Comparison of ENCODE assay signal across 13 cellular contexts in the genomic region with DNA sequence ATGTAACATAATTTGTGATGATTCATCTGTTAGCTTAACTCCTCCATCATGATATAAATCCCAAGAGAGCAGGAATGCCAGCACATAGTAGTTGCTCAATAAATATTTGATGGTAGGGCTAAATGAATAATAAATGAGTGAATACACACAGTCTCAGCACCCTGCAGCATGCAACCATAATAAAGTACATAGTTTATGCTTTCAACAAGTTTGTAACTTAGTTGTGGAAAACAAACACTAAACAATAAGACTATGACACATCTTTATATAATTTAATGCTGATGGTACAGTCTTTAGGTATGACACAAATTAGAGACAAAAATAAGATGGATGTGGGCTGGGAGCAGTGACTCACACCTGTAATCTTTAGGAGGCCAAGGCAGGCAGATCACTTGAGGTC. TPM values are rescaled to one million over a fixed set of nuclear protein-coding genes. Genes with fewer than 3 reads are reported as not detected.
DNase-seq lines count a peak whose midpoint lies in the region; ATAC-seq, FAIRE-seq and TF ChIP-seq lines count a peak whose summit lies in the region.
"Had no signal": no experiment of that assay in that cellular context is flagged by ENCODE, and none has a peak within 500 bp of the region (broad histone marks: within the 10 kb centered on the region; RNA-seq: fewer than 3 reads in every experiment).

No MANE protein-coding gene starts in this region.

- H3K36me3 ChIP-seq in stomach: peaks cover 0 to 27% (median 21%) of the 10 kb centered on the region in 4 donors

- H3K4me3 ChIP-seq in AG10803 (ENCODE audit: low read length) (no peak overlapping the region), coronary artery (no peak overlapping the region), stomach (no peak overlapping the region)

- TF ChIP-seq EP300 in stomach (IDR thresholded peaks at IDR 0.05): no peak

- no peaks in the 10 kb centered on the region for H3K27me3 Mint-ChIP-seq in activated T-helper 1 cell treated with anti-CD3 and anti-CD28 coated beads, Interleukin-12 subunit alpha, Interleukin-12 subunit beta, Interleukin-2, Interleukin-4 antibody, amounts not matched to agents 30 ng/mL and 10 ng/mL and 1 ng/mL, durations not matched to agents 14 hours and 24 hours and 36 hours (ENCODE audit: insufficient read depth)

- H3K4me1 ChIP-seq in stomach: peaks cover 20 to 48% (median 33%) of the 10 kb centered on the region in 4 donors

- peaks cover 8% of the 10 kb centered on the region for H3K36me3 Mint-ChIP-seq in activated T-helper 1 cell treated with anti-CD3 and anti-CD28 coated beads, Interleukin-12 subunit alpha, Interleukin-12 subunit beta, Interleukin-2, Interleukin-4 antibody, amounts not matched to agents 30 ng/mL and 10 ng/mL and 1 ng/mL, durations not matched to agents 14 hours and 24 hours and 36 hours (ENCODE audit: low read depth)

- H3K27ac ChIP-seq in coronary artery: no peak overlapping the region
- H3K27ac ChIP-seq in stomach: no peak overlapping the region

- intact Hi-C loops in activated T-helper 1 cell treated with anti-CD3 and anti-CD28 coated beads, Interleukin-12 subunit alpha, Interleukin-12 subunit beta, Interleukin-2, Interleukin-4 antibody, amounts not matched to agents 30 ng/mL and 10 ng/mL and 1 ng/mL, durations not matched to agents 14 hours and 24 hours and 36 hours (cut with micrococcal nuclease): loop anchor here (5.0 to 10.0 kb wide), 4 partner anchors 211 to 1477 kb away; partner anchors contain the start of genes ACAT1, ATM and NPAT
- intact Hi-C loops in stomach (cut with DNase I; ENCODE audit: low total_unique reads): no loop called here

- DNase-seq in AG10803 (ENCODE audit: low read depth): peak; percentile 84
- no peak for DNase-seq in GM12892 (ENCODE audit: insufficient read length)
- DNase-seq in activated T-helper 1 cell treated with anti-CD3 and anti-CD28 coated beads, Interleukin-12 subunit alpha, Interleukin-12 subunit beta, Interleukin-2, Interleukin-4 antibody, amounts not matched to agents 30 ng/mL and 10 ng/mL and 1 ng/mL, durations not matched to agents 14 hours and 24 hours and 36 hours (ENCODE audit: low spot score): no peak
- DNase-seq in fibroblast of the conjunctiva (ENCODE audit: low read depth): peak; percentile 4
- no peak for DNase-seq in coronary artery (ENCODE audit: low spot score)
- DNase-seq in stomach: no peak
- DNase-seq in foreskin melanocyte: no peak
- DNase-seq: midbrain; NCI-H1694 treated with DMSO at 0.1 percent for 48 hours; stimulated activated naive CD4-positive, alpha-beta T cell had no signal

- no peaks in the 10 kb centered on the region for H3K9me3 ChIP-seq in stomach

- FAIRE-seq in GM12892 (lab: Jason Lieb, UNC): peak; percentile 62
- FAIRE-seq: HTR-8/SVneo had no signal

- H3K4me1 Mint-ChIP-seq in activated T-helper 1 cell treated with anti-CD3 and anti-CD28 coated beads, Interleukin-12 subunit alpha, Interleukin-12 subunit beta, Interleukin-2, Interleukin-4 antibody, amounts not matched to agents 30 ng/mL and 10 ng/mL and 1 ng/mL, durations not matched to agents 14 hours and 24 hours and 36 hours (ENCODE audit: low read depth): peaks cover 52% of the 10 kb centered on the region

- H3K27ac Mint-ChIP-seq in activated T-helper 1 cell treated with anti-CD3 and anti-CD28 coated beads, Interleukin-12 subunit alpha, Interleukin-12 subunit beta, Interleukin-2, Interleukin-4 antibody, amounts not matched to agents 30 ng/mL and 10 ng/mL and 1 ng/mL, durations not matched to agents 14 hours and 24 hours and 36 hours: peak overlapping the region; percentile 1
- H3K27ac Mint-ChIP-seq: T-helper 1 cell treated with Interleukin-12 subunit alpha and Interleukin-12 subunit beta and Interleukin-4 antibody, amounts not matched to agents 30 μg/mL and 1 μg/mL, for 36 hours had no signal

- no peaks in the 10 kb centered on the region for H3K9me3 Mint-ChIP-seq in activated T-helper 1 cell treated with anti-CD3 and anti-CD28 coated beads, Interleukin-12 subunit alpha, Interleukin-12 subunit beta, Interleukin-2, Interleukin-4 antibody, amounts not matched to agents 30 ng/mL and 10 ng/mL and 1 ng/mL, durations not matched to agents 14 hours and 24 hours and 36 hours
- H3K9me3 Mint-ChIP-seq: T-helper 1 cell treated with Interleukin-12 subunit alpha and Interleukin-12 subunit beta and Interleukin-4 antibody, amounts not matched to agents 30 μg/mL and 1 μg/mL, for 36 hours had no signal

- no peak for TF ChIP-seq CTCF in AG10803 (conservative IDR thresholded peaks at IDR 0.05; ENCODE audit: low read length)
- TF ChIP-seq CTCF in coronary artery (IDR thresholded peaks at IDR 0.05): no peak
- no peak for TF ChIP-seq CTCF in stomach (IDR thresholded peaks at IDR 0.05)

- H3K27me3 ChIP-seq in stomach: no peaks in the 10 kb centered on the region

- TF ChIP-seq POLR2A in GM12892 (IDR thresholded peaks at IDR 0.05; ENCODE audit: low read depth, low read length) (no peak), stomach (IDR thresholded peaks at IDR 0.05) (no peak)

- ATAC-seq in HG02763 (IDR thresholded peaks at IDR 0.05; ENCODE audit: unreplicated experiment): no peak

- H3K4me3 Mint-ChIP-seq in activated T-helper 1 cell treated with anti-CD3 and anti-CD28 coated beads, Interleukin-12 subunit alpha, Interleukin-12 subunit beta, Interleukin-2, Interleukin-4 antibody, amounts not matched to agents 30 ng/mL and 10 ng/mL and 1 ng/mL, durations not matched to agents 14 hours and 24 hours and 36 hours: no peak overlapping the region
- H3K4me3 Mint-ChIP-seq: T-helper 1 cell treated with Interleukin-12 subunit alpha and Interleukin-12 subunit beta and Interleukin-4 antibody, amounts not matched to agents 30 μg/mL and 1 μg/mL, for 36 hours had no signal

RNA-seq across cellular contexts. Expression of gene ALKBH8, which starts 3.8 kb away (rescaled TPM):
- polyA plus RNA-seq in GM12892 (2012; ENCODE audit: missing spikeins): 6.9 TPM
- total RNA-seq in activated T-helper 1 cell treated with anti-CD3 and anti-CD28 coated beads, Interleukin-12 subunit alpha, Interleukin-12 subunit beta, Interleukin-2, Interleukin-4 antibody, amounts not matched to agents 30 ng/mL and 10 ng/mL and 1 ng/mL, durations not matched to agents 14 hours and 24 hours and 36 hours: 14.7 and 16.0 TPM in 2 replicates
- total RNA-seq in stomach: 10 to 100 TPM in 3 of 5 donors, 1 to 10 TPM in 1, under 1 TPM in 1; 0.87 to 28.0 (median 10.5) TPM
- 1 to 10 TPM; 2.9 to 3.7 (median 3.3) TPM for polyA plus RNA-seq in stomach

RNA-seq across cellular contexts. Expression of gene ELMOD1, which starts 29.3 kb away (rescaled TPM):
- polyA plus RNA-seq in GM12892 (2012; ENCODE audit: missing spikeins): not detected
- total RNA-seq in activated T-helper 1 cell treated with anti-CD3 and anti-CD28 coated beads, Interleukin-12 subunit alpha, Interleukin-12 subunit beta, Interleukin-2, Interleukin-4 antibody, amounts not matched to agents 30 ng/mL and 10 ng/mL and 1 ng/mL, durations not matched to agents 14 hours and 24 hours and 36 hours: not detected in 2 replicates
- 1 to 10 TPM in 1 of 5 donors, not detected in 4; 1.1 TPM for total RNA-seq in stomach
- under 1 TPM in 2 of 3 donors, not detected in 1; 0.15 to 0.31 TPM for polyA plus RNA-seq in stomach

Comparison
In these comparisons a context has a peak if more than half of its experiments do, and no peak if none do; other contexts are left out.
1. DNase-seq: peak in AG10803 (single experiment) and fibroblast of the conjunctiva (single experiment); none in GM12892 (single experiment), activated T-helper 1 cell treated with anti-CD3 and anti-CD28 coated beads, Interleukin-12 subunit alpha, Interleukin-12 subunit beta, Interleukin-2, Interleukin-4 antibody, amounts not matched to agents 30 ng/mL and 10 ng/mL and 1 ng/mL, durations not matched to agents 14 hours and 24 hours and 36 hours (single experiment), coronary artery (single experiment), stomach (single experiment) and foreskin melanocyte (single experiment).